10 cellular contexts compared by ENCODE assay signal in genomic region chr16:67862623-67863583, GRCh38. TPM values are rescaled to one million over a fixed set of nuclear protein-coding genes. Genes with fewer than 3 reads are reported as not detected.
DNase-seq lines count a peak whose midpoint lies in the region; ATAC-seq and TF ChIP-seq lines count a peak whose summit lies in the region.
"Had no signal": no experiment of that assay in that cellular context is flagged by ENCODE, and none has a peak within 500 bp of the region (broad histone marks: within the 10 kb centered on the region; RNA-seq: fewer than 3 reads in every experiment).

No MANE protein-coding gene starts in this region.

- no peaks in the 10 kb centered on the region for H3K9me3 Mint-ChIP-seq in nephron

- no peak for TF ChIP-seq POLR2A in uterus (IDR thresholded peaks at IDR 0.05)
- TF ChIP-seq POLR2A in Peyer's patch (IDR thresholded peaks at IDR 0.05): no peak

- no peak overlapping the region for H3K4me3 Mint-ChIP-seq in nephron

- TF ChIP-seq CTCF in SK-N-SH (IDR thresholded peaks at IDR 0.05) (no peak), fibroblast of mammary gland (conservative IDR thresholded peaks at IDR 0.05; ENCODE audit: control insufficient read depth, insufficient read depth, low read depth, low read length) (no peak), nephron (IDR thresholded peaks at IDR 0.05; ENCODE audit: unreplicated experiment in 3 of 3) (no peak), uterus (IDR thresholded peaks at IDR 0.05) (no peak), Peyer's patch (IDR thresholded peaks at IDR 0.05) (no peak)

- DNase-seq in SK-N-SH: no peak
- peak; percentile 89 for DNase-seq in fibroblast of mammary gland (ENCODE audit: low read depth)
- peak; percentile 61 for DNase-seq in uterus
- DNase-seq in activated CD8-positive, alpha-beta memory T cell treated with anti-CD3 and anti-CD28 coated beads for 24 hours: no peak
- no peak for DNase-seq in Peyer's patch
- DNase-seq in DMS153 (lab: John Stamatoyannopoulos, UW): no peak
- DNase-seq: NCI-H69, WERI-Rb-1 had no signal

- no peaks in the 10 kb centered on the region for H3K27me3 ChIP-seq in SK-N-SH (ENCODE audit: insufficient read depth)
- H3K27me3 ChIP-seq in uterus: no peaks in the 10 kb centered on the region
- no peaks in the 10 kb centered on the region for H3K27me3 ChIP-seq in Peyer's patch

- peaks cover 30% of the 10 kb centered on the region for H3K4me1 Mint-ChIP-seq in nephron

- ATAC-seq in SK-N-SH treated with all-trans-retinoic acid at 6 μM for 48 hours: no peak

- H3K4me2 ChIP-seq in SK-N-SH: peak overlapping the region; percentile 39; the same call in 1 of the 2 replicates

- CTCF ChIA-PET in SK-N-SH (lab: Yijun Ruan, JAX): interaction anchor here (0.6 to 4.5 kb wide), 6 partner anchors 16 to 342 kb away, joined by 3 to 26 read pairs (median 4); partner anchors contain the start of genes CENPT and NUTF2

- H3K4me1 ChIP-seq in SK-N-SH (ENCODE audit: control insufficient read depth in 1 of 2, insufficient read depth in 2 of 2, low read depth in 1 of 2, low read length in 1 of 2) (peaks cover 2 to 8% of the 10 kb centered on the region in 2 experiments; a peak in 2 of 4 replicates), uterus (no peaks in the 10 kb centered on the region), Peyer's patch (peaks cover 0 to 36% (median 0%) of the 10 kb centered on the region in 4 donors)

- H3K79me2 ChIP-seq in SK-N-SH (ENCODE audit: insufficient read depth): peaks cover 100% of the 10 kb centered on the region

- H3K27ac Mint-ChIP-seq in nephron: peak overlapping the region; percentile 11 to 44 (median 13)

- POLR2A ChIA-PET in SK-N-SH (lab: Yijun Ruan, JAX): interaction anchor here (0.8 kb wide), 1 partner anchor 15 kb away, joined by 3 read pairs; no protein-coding TSS in a partner anchor

- WGBS in SK-N-SH (ENCODE audit: low lambda C conversion rate): 88% methylated on average over 9 of the region's 11 CpGs

- H4K20me1 ChIP-seq in SK-N-SH (ENCODE audit: insufficient read depth): peaks cover 86% of the 10 kb centered on the region

- no peak overlapping the region for H2AFZ ChIP-seq in SK-N-SH (ENCODE audit: low read depth)

- no peaks in the 10 kb centered on the region for H3K9me3 ChIP-seq in SK-N-SH
- H3K9me3 ChIP-seq in uterus: no peaks in the 10 kb centered on the region
- H3K9me3 ChIP-seq in Peyer's patch: no peaks in the 10 kb centered on the region

- no peaks in the 10 kb centered on the region for H3K27me3 Mint-ChIP-seq in nephron (ENCODE audit: low read depth)

- H3K36me3 ChIP-seq in SK-N-SH (replicated peaks in 1 of 2; ENCODE audit: control insufficient read depth in 1 of 2, insufficient read depth in 2 of 2, low read length in 1 of 2) (peaks cover 32 to 41% of the 10 kb centered on the region in 2 experiments), uterus (no peaks in the 10 kb centered on the region), Peyer's patch (peaks cover 0 to 28% (median 0%) of the 10 kb centered on the region in 3 donors)

- H3F3A ChIP-seq in SK-N-SH (replicated peaks; ENCODE audit: insufficient read depth): peaks cover 8% of the 10 kb centered on the region

- H3K36me3 Mint-ChIP-seq in nephron (ENCODE audit: low read depth): peaks cover 35% of the 10 kb centered on the region

- H3K27ac ChIP-seq in SK-N-SH (ENCODE audit: low read depth in 2 of 2, low read length in 1 of 2) (peak overlapping the region in 1 of 2 experiments; percentile 47; a peak in 2 of 4 replicates), uterus (peak overlapping the region; percentile 67 to 86), Peyer's patch (peak overlapping the region in 2 of 4 donors; percentile 27 to 63)
- H3K27ac ChIP-seq: WERI-Rb-1 had no signal

- H3K9me2 ChIP-seq in SK-N-SH: no peaks in the 10 kb centered on the region

- H3K4me3 ChIP-seq in SK-N-SH (ENCODE audit: low read depth in 2 of 2, low read length in 1 of 2) (no peak overlapping the region), fibroblast of mammary gland (ENCODE audit: control insufficient read depth, low read depth, low read length) (no peak overlapping the region), uterus (no peak overlapping the region), Peyer's patch (no peak overlapping the region)

- no peak for TF ChIP-seq RAD21 in SK-N-SH (IDR thresholded peaks at IDR 0.05; ENCODE audit: low read length)

- H3K9ac ChIP-seq in SK-N-SH: no peak overlapping the region

- intact Hi-C loops in uterus (cut with DNase I; ENCODE audit: low total_unique reads): no loop called here

- no peak for TF ChIP-seq EP300 in SK-N-SH (IDR thresholded peaks at IDR 0.05; ENCODE audit: borderline replicate concordance in 1 of 2, low read depth in 1 of 2, low read length in 1 of 2)

TF ChIP-seq in SK-N-SH, 30 proteins besides CTCF, POLR2A, EP300 and RAD21 (continues in another document):
- TF ChIP-seq TAF1 (IDR thresholded peaks at IDR 0.05; ENCODE audit: borderline replicate concordance, low read depth, low read length) (no peak), EZH2phosphoT487 (IDR thresholded peaks at IDR 0.05; ENCODE audit: borderline replicate concordance, low read depth) (no peak), ZBTB33 (IDR thresholded peaks at IDR 0.05; ENCODE audit: borderline replicate concordance, low read depth) (no peak)

TF ChIP-seq in SK-N-SH treated with all-trans-retinoic acid at 6 μM for 48 hours, 23 proteins besides CTCF, POLR2A, EP300 and RAD21 (continues in another document):
- TF ChIP-seq CREB5 (CRISPR knock-in tag; IDR thresholded peaks at IDR 0.05; ENCODE audit: low read depth): no peak
- no peak for TF ChIP-seq CSDC2 (CRISPR knock-in tag; IDR thresholded peaks at IDR 0.05)
- no peak for TF ChIP-seq ZNF70 (CRISPR knock-in tag; IDR thresholded peaks at IDR 0.05)
- no peak for TF ChIP-seq PATZ1 (CRISPR knock-in tag; IDR thresholded peaks at IDR 0.05; ENCODE audit: borderline replicate concordance)
- TF ChIP-seq RARB (CRISPR knock-in tag; IDR thresholded peaks at IDR 0.05): no peak
- TF ChIP-seq ZNF565 (CRISPR knock-in tag; conservative IDR thresholded peaks at IDR 0.05; ENCODE audit: low read depth): no peak

RNA-seq across cellular contexts. Expression of gene EDC4, which starts 9.9 kb away (rescaled TPM):
- polyA plus RNA-seq in SK-N-SH (2012; rRNA removed): 38.0 and 45.1 TPM in 2 replicates
- polyA plus RNA-seq in SK-N-SH (2012; cell fraction: cytosol; rRNA removed): 15.1 and 23.7 TPM in 2 replicates
- polyA plus RNA-seq in SK-N-SH (2012; cell fraction: nucleus; rRNA removed): 221 and 269 TPM in 2 replicates
- total RNA-seq in uterus (10 to 100 TPM; 19.4 to 63.7 (median 50.7) TPM), Peyer's patch (100 to 1,000 TPM in 2 of 4 donors, 10 to 100 TPM in 2; 94.2 to 154 (median 114) TPM)

RNA-seq across cellular contexts. Expression of gene CENPT, which starts 15.4 kb away (rescaled TPM):
- polyA plus RNA-seq in SK-N-SH (2012; rRNA removed): 48.6 and 57.6 TPM in 2 replicates
- polyA plus RNA-seq in SK-N-SH (2012; cell fraction: cytosol; rRNA removed): 16.2 and 20.0 TPM in 2 replicates
- 386 and 453 TPM in 2 replicates for polyA plus RNA-seq in SK-N-SH (2012; cell fraction: nucleus; rRNA removed)
- 10 to 100 TPM; 29.4 to 70.2 (median 52.8) TPM for total RNA-seq in uterus
- 100 to 1,000 TPM in 2 of 4 donors, 10 to 100 TPM in 2; 64.8 to 138 (median 94.6) TPM for total RNA-seq in Peyer's patch

RNA-seq across cellular contexts. Expression of gene NUTF2, which starts 16.2 kb away (rescaled TPM):
- polyA plus RNA-seq in SK-N-SH (2012; rRNA removed): 287 and 449 TPM in 2 replicates
- polyA plus RNA-seq in SK-N-SH (2012; cell fraction: cytosol; rRNA removed): 299 and 302 TPM in 2 replicates
- 237 and 239 TPM in 2 replicates for polyA plus RNA-seq in SK-N-SH (2012; cell fraction: nucleus; rRNA removed)
- total RNA-seq in uterus (10 to 100 TPM; 43.8 to 76.1 (median 65.4) TPM), Peyer's patch (10 to 100 TPM; 55.5 to 82.5 (median 69.1) TPM)

RNA-seq across cellular contexts. Expression of gene THAP11, which starts 20.8 kb away (rescaled TPM):
- 32.3 and 34.8 TPM in 2 replicates for polyA plus RNA-seq in SK-N-SH (2012; rRNA removed)
- polyA plus RNA-seq in SK-N-SH (2012; cell fraction: cytosol; rRNA removed): 22.3 and 29.9 TPM in 2 replicates
- 12.6 and 14.7 TPM in 2 replicates for polyA plus RNA-seq in SK-N-SH (2012; cell fraction: nucleus; rRNA removed)
- total RNA-seq in uterus (100 to 1,000 TPM in 1 of 4 donors, 10 to 100 TPM in 3; 43.3 to 105 (median 57.6) TPM), Peyer's patch (10 to 100 TPM; 23.9 to 38.2 (median 31.7) TPM)

RNA-seq across cellular contexts. Expression of gene NRN1L, which starts 21.8 kb away (rescaled TPM):
- 0.41 and 0.45 TPM in 2 replicates for polyA plus RNA-seq in SK-N-SH (2012; rRNA removed)
- polyA plus RNA-seq in SK-N-SH (2012; cell fraction: cytosol; rRNA removed): 0.17 TPM in 1 of 2 replicates, not detected in the other
- polyA plus RNA-seq in SK-N-SH (2012; cell fraction: nucleus; rRNA removed): 2.1 and 2.6 TPM in 2 replicates
- 1 to 10 TPM in 1 of 4 donors, not detected in 3; 2.1 TPM for total RNA-seq in uterus
- 10 to 100 TPM in 1 of 4 donors, not detected in 3; 10.0 TPM for total RNA-seq in Peyer's patch

Comparison
In these comparisons a context has a peak if more than half of its experiments do, and no peak if none do; other contexts are left out.
1. DNase-seq: peak in fibroblast of mammary gland (single experiment) and uterus (2 of 2); none in SK-N-SH (single experiment), activated CD8-positive, alpha-beta memory T cell treated with anti-CD3 and anti-CD28 coated beads for 24 hours (single experiment), Peyer's patch (0 of 3) and DMS153 (single experiment).